In genomic region chr6:36885461-36886401, GRCh38 we compare ENCODE assay signal across 8 cellular contexts. TPM values are rescaled to one million over a fixed set of nuclear protein-coding genes. Genes with fewer than 3 reads are reported as not detected.
DNase-seq lines count a peak whose midpoint lies in the region; ATAC-seq and TF ChIP-seq lines count a peak whose summit lies in the region.

A gene with protein sequence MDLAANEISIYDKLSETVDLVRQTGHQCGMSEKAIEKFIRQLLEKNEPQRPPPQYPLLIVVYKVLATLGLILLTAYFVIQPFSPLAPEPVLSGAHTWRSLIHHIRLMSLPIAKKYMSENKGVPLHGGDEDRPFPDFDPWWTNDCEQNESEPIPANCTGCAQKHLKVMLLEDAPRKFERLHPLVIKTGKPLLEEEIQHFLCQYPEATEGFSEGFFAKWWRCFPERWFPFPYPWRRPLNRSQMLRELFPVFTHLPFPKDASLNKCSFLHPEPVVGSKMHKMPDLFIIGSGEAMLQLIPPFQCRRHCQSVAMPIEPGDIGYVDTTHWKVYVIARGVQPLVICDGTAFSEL (plus strand): TSS chr6:36885952. CDS start chr6:36899445, 13,493 bp downstream.

- peak; percentile 92 to 97 (median 96) for DNase-seq in CD4-positive, alpha-beta T cell
- peak; percentile 99 for DNase-seq in NCI-H748 treated with DMSO at 0.1 percent for 48 hours (lab: John Stamatoyannopoulos, UW)
- peak; percentile 88 to 98 for DNase-seq in activated CD4-positive, alpha-beta T cell treated with anti-CD3 and anti-CD28 coated beads, Interleukin-2, amount 50 U/mL, for 24 hours (ENCODE audit: low read depth in 1 of 2, low spot score in 1 of 2)
- DNase-seq in left lung, result peak; percentile 98
- peak; percentile 93 to 95 for DNase-seq in stimulated activated CD4-positive, alpha-beta T cell treated with anti-CD3 and anti-CD28 coated beads, Interleukin-2, amount 100 ng/mL, for 48 hours

- H3K9me3 Mint-ChIP-seq in CD4-positive, alpha-beta T cell, result no peaks in the 10 kb centered on the region
- H3K9me3 Mint-ChIP-seq in dendritic cell treated with granulocyte-macrophage colony-stimulating factor and Interleukin-4, amounts not matched to agents 40 ng/mL and 50 ng/mL, for 4 days, result no peaks in the 10 kb centered on the region

- no peaks in the 10 kb centered on the region for H3K27me3 Mint-ChIP-seq in CD4-positive, alpha-beta T cell
- H3K27me3 Mint-ChIP-seq in dendritic cell treated with granulocyte-macrophage colony-stimulating factor and Interleukin-4, amounts not matched to agents 40 ng/mL and 50 ng/mL, for 4 days, result no peaks in the 10 kb centered on the region

- no peaks in the 10 kb centered on the region for H3K27me3 ChIP-seq in CD4-positive, alpha-beta T cell (ENCODE audit: control insufficient read depth, insufficient read depth, low read length)
- H3K27me3 ChIP-seq in left lung, result no peaks in the 10 kb centered on the region

- H3K27ac Mint-ChIP-seq in CD4-positive, alpha-beta T cell, result peak within 1 kb of the TSS; percentile 90
- H3K27ac Mint-ChIP-seq in dendritic cell treated with granulocyte-macrophage colony-stimulating factor and Interleukin-4, amounts not matched to agents 40 ng/mL and 50 ng/mL, for 4 days, result peak within 1 kb of the TSS; percentile 83

- ATAC-seq in CD4-positive, alpha-beta T cell (ENCODE audit: poor library complexity), result peak; percentile 98
- peak; percentile 94 for ATAC-seq in GM19395 (IDR thresholded peaks at IDR 0.05; ENCODE audit: unreplicated experiment)
- ATAC-seq in HG03565 (IDR thresholded peaks at IDR 0.05; ENCODE audit: unreplicated experiment), result peak; percentile 92
- ATAC-seq in left lung, result peak; percentile 99

- peaks cover 41% of the 10 kb centered on the region for H3K4me1 Mint-ChIP-seq in CD4-positive, alpha-beta T cell (ENCODE audit: low read depth)
- peaks cover 28% of the 10 kb centered on the region for H3K4me1 Mint-ChIP-seq in dendritic cell treated with granulocyte-macrophage colony-stimulating factor and Interleukin-4, amounts not matched to agents 40 ng/mL and 50 ng/mL, for 4 days (ENCODE audit: low read depth)

- H3K36me3 Mint-ChIP-seq in CD4-positive, alpha-beta T cell (ENCODE audit: low read depth), result no peaks in the 10 kb centered on the region
- no peaks in the 10 kb centered on the region for H3K36me3 Mint-ChIP-seq in dendritic cell treated with granulocyte-macrophage colony-stimulating factor and Interleukin-4, amounts not matched to agents 40 ng/mL and 50 ng/mL, for 4 days (ENCODE audit: low read depth)

- intact Hi-C loops in CD4-positive, alpha-beta T cell (cut with DNase I, micrococcal nuclease), result loop anchor here (1.0 to 5.0 kb wide), 11 partner anchors 11 to 372 kb away; partner anchors contain the start of genes PPIL1 (in 2 of the 2), MTCH1 (in 1 of the 2), PIM1 (in 1 of the 2) and TBC1D22B (in 1 of the 2)
- intact Hi-C loops in dendritic cell treated with granulocyte-macrophage colony-stimulating factor and Interleukin-4, amounts not matched to agents 40 ng/mL and 50 ng/mL, for 4 days (cut with micrococcal nuclease), result loop anchor here (1.0 to 5.0 kb wide), 3 partner anchors 122 to 325 kb away; partner anchors contain the start of genes FGD2 and PIM1
- intact Hi-C loops in left lung (cut with DNase I), result loop anchor here in 1 of 2 donors (10.0 kb wide), 1 partner anchor 99 kb away; the partner anchor contains the start of gene MTCH1

- no peaks in the 10 kb centered on the region for H3K36me3 ChIP-seq in left lung

- POLR2A ChIA-PET in CD4-positive, alpha-beta T cell (lab: Charles Lee), result interaction anchor here (0.5 to 3.1 kb wide), 12 partner anchors 11 to 297 kb away, joined by 3 to 54 read pairs (median 4); partner anchors contain the start of genes MTCH1, PIM1 and PPIL1

- H3K27ac ChIP-seq in CD4-positive, alpha-beta T cell (ENCODE audit: low read depth, low read length), result peak within 1 kb of the TSS; percentile 73
- H3K27ac ChIP-seq in left lung, result peak within 1 kb of the TSS; percentile 78 to 88

- CTCF ChIA-PET in CD4-positive, alpha-beta T cell (lab: Charles Lee), result interaction anchor here (0.5 to 3.1 kb wide), 26 partner anchors 10 to 419 kb away, joined by 3 to 56 read pairs (median 5); partner anchors contain the start of genes MTCH1 and PPIL1

- H3K4me1 ChIP-seq in left lung, result peaks cover 0 to 24% of the 10 kb centered on the region in 2 donors

- no peaks in the 10 kb centered on the region for H3K9me3 ChIP-seq in CD4-positive, alpha-beta T cell (ENCODE audit: control insufficient read depth, low read length)
- H3K9me3 ChIP-seq in left lung, result no peaks in the 10 kb centered on the region

- TF ChIP-seq CTCF in CD4-positive, alpha-beta T cell (IDR thresholded peaks at IDR 0.05), result peak; percentile 79
- TF ChIP-seq CTCF in left lung (IDR thresholded peaks at IDR 0.05), result peak; percentile 81 to 89

- H3K4me3 ChIP-seq in left lung, result peak within 1 kb of the TSS; percentile 84 to 92

- H3K4me3 Mint-ChIP-seq in CD4-positive, alpha-beta T cell, result peak within 1 kb of the TSS; percentile 82
- H3K4me3 Mint-ChIP-seq in dendritic cell treated with granulocyte-macrophage colony-stimulating factor and Interleukin-4, amounts not matched to agents 40 ng/mL and 50 ng/mL, for 4 days, result peak within 1 kb of the TSS; percentile 83

RNA-seq across cellular contexts. Expression of the gene that starts here (rescaled TPM):
- 10 to 100 TPM; 23.7 to 24.0 TPM for total RNA-seq in CD4-positive, alpha-beta T cell
- total RNA-seq in left lung, result 10 to 100 TPM; 53.3 to 59.6 TPM

Comparison
In these comparisons a context has a peak if more than half of its experiments do, and no peak if none do; other contexts are left out.
1. Peak in every context shown above with its lines: DNase-seq, ATAC-seq, H3K4me3 ChIP-seq and H3K27ac ChIP-seq.